2 cellular contexts compared by ENCODE assay signal in the genomic region with DNA sequence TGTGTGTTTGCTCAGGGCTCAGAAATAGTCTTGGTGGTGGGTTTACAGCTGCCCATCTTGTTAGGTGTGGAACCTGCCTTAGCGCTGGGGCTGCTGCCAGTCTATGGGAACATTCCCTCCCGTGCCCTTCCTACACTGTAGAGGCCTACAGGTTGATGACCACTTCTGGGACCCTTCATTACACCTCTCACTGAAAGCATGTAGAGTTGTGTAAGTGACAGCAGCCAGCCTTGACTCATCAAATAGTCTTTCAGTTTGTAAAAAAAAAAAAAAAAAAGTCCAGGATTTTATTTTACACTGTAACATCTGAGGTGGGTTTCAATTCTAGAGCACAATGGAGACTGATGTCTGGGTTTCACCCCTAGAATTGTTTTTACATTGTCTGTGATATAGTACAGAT.
TF ChIP-seq lines count a peak whose summit lies in the region.

No MANE protein-coding gene starts in this region.

TF ChIP-seq in A549, 52 proteins besides CTCF, POLR2A, EP300 and RAD21 (continued from another document):
- no peak for TF ChIP-seq HES2 (IDR thresholded peaks at IDR 0.05)
- no peak for TF ChIP-seq FOSB (CRISPR knock-in tag; IDR thresholded peaks at IDR 0.05)
- no peak for TF ChIP-seq KDM5A (IDR thresholded peaks at IDR 0.05)
- no peak for TF ChIP-seq RNF2 (IDR thresholded peaks at IDR 0.05; ENCODE audit: borderline replicate concordance, low read depth)
- no peak for TF ChIP-seq SMC3 (IDR thresholded peaks at IDR 0.05)
- no peak for TF ChIP-seq USF2 (IDR thresholded peaks at IDR 0.05)
- TF ChIP-seq MAX (IDR thresholded peaks at IDR 0.05) = no peak
- TF ChIP-seq CEBPB (IDR thresholded peaks at IDR 0.05) = peak; percentile 14 to 31; a peak in 2 of 4 replicates

TF ChIP-seq in GM12878, 131 proteins besides CTCF, POLR2A, EP300 and RAD21 (continued from another document):
- TF ChIP-seq, protein P1, sequence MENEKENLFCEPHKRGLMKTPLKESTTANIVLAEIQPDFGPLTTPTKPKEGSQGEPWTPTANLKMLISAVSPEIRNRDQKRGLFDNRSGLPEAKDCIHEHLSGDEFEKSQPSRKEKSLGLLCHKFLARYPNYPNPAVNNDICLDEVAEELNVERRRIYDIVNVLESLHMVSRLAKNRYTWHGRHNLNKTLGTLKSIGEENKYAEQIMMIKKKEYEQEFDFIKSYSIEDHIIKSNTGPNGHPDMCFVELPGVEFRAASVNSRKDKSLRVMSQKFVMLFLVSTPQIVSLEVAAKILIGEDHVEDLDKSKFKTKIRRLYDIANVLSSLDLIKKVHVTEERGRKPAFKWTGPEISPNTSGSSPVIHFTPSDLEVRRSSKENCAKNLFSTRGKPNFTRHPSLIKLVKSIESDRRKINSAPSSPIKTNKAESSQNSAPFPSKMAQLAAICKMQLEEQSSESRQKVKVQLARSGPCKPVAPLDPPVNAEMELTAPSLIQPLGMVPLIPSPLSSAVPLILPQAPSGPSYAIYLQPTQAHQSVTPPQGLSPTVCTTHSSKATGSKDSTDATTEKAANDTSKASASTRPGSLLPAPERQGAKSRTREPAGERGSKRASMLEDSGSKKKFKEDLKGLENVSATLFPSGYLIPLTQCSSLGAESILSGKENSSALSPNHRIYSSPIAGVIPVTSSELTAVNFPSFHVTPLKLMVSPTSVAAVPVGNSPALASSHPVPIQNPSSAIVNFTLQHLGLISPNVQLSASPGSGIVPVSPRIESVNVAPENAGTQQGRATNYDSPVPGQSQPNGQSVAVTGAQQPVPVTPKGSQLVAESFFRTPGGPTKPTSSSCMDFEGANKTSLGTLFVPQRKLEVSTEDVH (IDR thresholded peaks at IDR 0.05; ENCODE audit: low read depth, partially characterized antibody) = no peak
- no peak for TF ChIP-seq PRDM15 (CRISPR knock-in tag; IDR thresholded peaks at IDR 0.05)
- TF ChIP-seq EGR1 (IDR thresholded peaks at IDR 0.05; ENCODE audit: borderline replicate concordance in 1 of 2, low read depth in 2 of 2, low read length in 2 of 2) = no peak
- no peak for TF ChIP-seq TBL1XR1 (IDR thresholded peaks at IDR 0.05; ENCODE audit: low read depth, low read length)
- TF ChIP-seq PML (IDR thresholded peaks at IDR 0.05; ENCODE audit: low read length) = no peak
- TF ChIP-seq RFX5 (IDR thresholded peaks at IDR 0.05; ENCODE audit: low read depth, low read length) = no peak
- TF ChIP-seq SP1 (IDR thresholded peaks at IDR 0.05; ENCODE audit: low read depth, low read length) = no peak
- no peak for TF ChIP-seq PKNOX1 (IDR thresholded peaks at IDR 0.05)
- TF ChIP-seq, protein P2, sequence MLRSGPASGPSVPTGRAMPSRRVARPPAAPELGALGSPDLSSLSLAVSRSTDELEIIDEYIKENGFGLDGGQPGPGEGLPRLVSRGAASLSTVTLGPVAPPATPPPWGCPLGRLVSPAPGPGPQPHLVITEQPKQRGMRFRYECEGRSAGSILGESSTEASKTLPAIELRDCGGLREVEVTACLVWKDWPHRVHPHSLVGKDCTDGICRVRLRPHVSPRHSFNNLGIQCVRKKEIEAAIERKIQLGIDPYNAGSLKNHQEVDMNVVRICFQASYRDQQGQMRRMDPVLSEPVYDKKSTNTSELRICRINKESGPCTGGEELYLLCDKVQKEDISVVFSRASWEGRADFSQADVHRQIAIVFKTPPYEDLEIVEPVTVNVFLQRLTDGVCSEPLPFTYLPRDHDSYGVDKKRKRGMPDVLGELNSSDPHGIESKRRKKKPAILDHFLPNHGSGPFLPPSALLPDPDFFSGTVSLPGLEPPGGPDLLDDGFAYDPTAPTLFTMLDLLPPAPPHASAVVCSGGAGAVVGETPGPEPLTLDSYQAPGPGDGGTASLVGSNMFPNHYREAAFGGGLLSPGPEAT (IDR thresholded peaks at IDR 0.05; ENCODE audit: low read depth) = no peak
- TF ChIP-seq, protein P3, sequence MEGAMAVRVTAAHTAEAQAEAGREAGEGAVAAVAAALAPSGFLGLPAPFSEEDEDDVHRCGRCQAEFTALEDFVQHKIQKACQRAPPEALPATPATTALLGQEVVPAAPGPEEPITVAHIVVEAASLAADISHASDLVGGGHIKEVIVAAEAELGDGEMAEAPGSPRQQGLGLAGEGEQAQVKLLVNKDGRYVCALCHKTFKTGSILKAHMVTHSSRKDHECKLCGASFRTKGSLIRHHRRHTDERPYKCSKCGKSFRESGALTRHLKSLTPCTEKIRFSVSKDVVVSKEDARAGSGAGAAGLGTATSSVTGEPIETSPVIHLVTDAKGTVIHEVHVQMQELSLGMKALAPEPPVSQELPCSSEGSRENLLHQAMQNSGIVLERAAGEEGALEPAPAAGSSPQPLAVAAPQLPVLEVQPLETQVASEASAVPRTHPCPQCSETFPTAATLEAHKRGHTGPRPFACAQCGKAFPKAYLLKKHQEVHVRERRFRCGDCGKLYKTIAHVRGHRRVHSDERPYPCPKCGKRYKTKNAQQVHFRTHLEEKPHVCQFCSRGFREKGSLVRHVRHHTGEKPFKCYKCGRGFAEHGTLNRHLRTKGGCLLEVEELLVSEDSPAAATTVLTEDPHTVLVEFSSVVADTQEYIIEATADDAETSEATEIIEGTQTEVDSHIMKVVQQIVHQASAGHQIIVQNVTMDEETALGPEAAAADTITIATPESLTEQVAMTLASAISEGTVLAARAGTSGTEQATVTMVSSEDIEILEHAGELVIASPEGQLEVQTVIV (IDR thresholded peaks at IDR 0.05; ENCODE audit: borderline replicate concordance, partially characterized antibody) = no peak
- no peak for TF ChIP-seq BACH1 (IDR thresholded peaks at IDR 0.05; ENCODE audit: borderline replicate concordance)
